In genomic region chr10:44306762-44307161, GRCh38 we compare ENCODE assay signal across 11 cellular contexts.
DNase-seq lines count a peak whose midpoint lies in the region; ATAC-seq and TF ChIP-seq lines count a peak whose summit lies in the region.
"Had no signal": no experiment of that assay in that cellular context is flagged by ENCODE, and none has a peak within 500 bp of the region (broad histone marks: within the 10 kb centered on the region; RNA-seq: fewer than 3 reads in every experiment).

No MANE protein-coding gene starts in this region.

- H3K27ac Mint-ChIP-seq in activated CD8-positive, alpha-beta T cell treated with anti-CD3 and anti-CD28 coated beads, Interleukin-2, amount 10 ng/mL, durations not matched to agents 7 days and 5 days, result no peak overlapping the region
- no peak overlapping the region for H3K27ac Mint-ChIP-seq in neural crest cell (ENCODE audit: unreplicated experiment)

- POLR2A ChIA-PET in activated CD8-positive, alpha-beta T cell treated with anti-CD3 and anti-CD28 coated beads, Interleukin-2, amount 10 ng/mL, durations not matched to agents 7 days and 5 days (lab: Charles Lee), result no interaction called here

- TF ChIP-seq EP300 in transverse colon (IDR thresholded peaks at IDR 0.05; ENCODE audit: low read depth), result no peak

- peaks cover 9% of the 10 kb centered on the region for H3K27me3 Mint-ChIP-seq in activated CD8-positive, alpha-beta T cell treated with anti-CD3 and anti-CD28 coated beads, Interleukin-2, amount 10 ng/mL, durations not matched to agents 7 days and 5 days (ENCODE audit: low read depth)
- peaks cover 2% of the 10 kb centered on the region for H3K27me3 Mint-ChIP-seq in neural crest cell (ENCODE audit: low read depth)

- H3K4me3 Mint-ChIP-seq in activated CD8-positive, alpha-beta T cell treated with anti-CD3 and anti-CD28 coated beads, Interleukin-2, amount 10 ng/mL, durations not matched to agents 7 days and 5 days, result no peak overlapping the region
- no peak overlapping the region for H3K4me3 Mint-ChIP-seq in neural crest cell

- no peak overlapping the region for H3K27ac ChIP-seq in transverse colon

- H3K36me3 ChIP-seq in transverse colon, result no peaks in the 10 kb centered on the region
- H3K36me3 ChIP-seq: thoracic aorta had no signal

- WGBS in transverse colon (ENCODE audit: low coverage in 1 of 2), 2 donors, result 69% methylated on average over 2 of the region's 2 CpGs; no CpG with 5 or more reads in 1 of the 2 donors

- peaks cover 8% of the 10 kb centered on the region for H3K4me1 Mint-ChIP-seq in activated CD8-positive, alpha-beta T cell treated with anti-CD3 and anti-CD28 coated beads, Interleukin-2, amount 10 ng/mL, durations not matched to agents 7 days and 5 days (ENCODE audit: low read depth)
- H3K4me1 Mint-ChIP-seq in neural crest cell, result peaks cover 7% of the 10 kb centered on the region

- CTCF ChIA-PET in activated CD8-positive, alpha-beta T cell treated with anti-CD3 and anti-CD28 coated beads, Interleukin-2, amount 10 ng/mL, durations not matched to agents 7 days and 5 days (lab: Charles Lee), result no interaction called here

- no peak for ATAC-seq in activated CD8-positive, alpha-beta T cell treated with anti-CD3 and anti-CD28 coated beads, Interleukin-2, amount 10 ng/mL, durations not matched to agents 7 days and 5 days
- ATAC-seq in activated CD4-positive, CD25-positive, alpha-beta regulatory T cell treated with anti-CD3 and anti-CD28 coated beads, Interleukin-2, amount 50 U/mL, for 24 hours, result no peak

- in situ Hi-C loops in transverse colon (cut with MboI; ENCODE audit: low pct_ligation_motif_present in 1 of 4, low pct_unique_long_range_greater_than_20kb in 1 of 4, low sequenced_read_pairs in 3 of 4), result loop anchor here in 3 of 4 donors (25.0 kb wide), 2 partner anchors 556 to 619 kb away; no protein-coding TSS in a partner anchor

- intact Hi-C loops in transverse colon (cut with DNase I; ENCODE audit: low total_unique reads), result no loop called here

- H3K9me3 ChIP-seq in transverse colon, result no peaks in the 10 kb centered on the region
- H3K9me3 ChIP-seq: thoracic aorta had no signal

- no peaks in the 10 kb centered on the region for H3K27me3 ChIP-seq in transverse colon

- no peaks in the 10 kb centered on the region for H3K36me3 Mint-ChIP-seq in activated CD8-positive, alpha-beta T cell treated with anti-CD3 and anti-CD28 coated beads, Interleukin-2, amount 10 ng/mL, durations not matched to agents 7 days and 5 days (ENCODE audit: low read depth)
- H3K36me3 Mint-ChIP-seq in neural crest cell (ENCODE audit: low read depth), result no peaks in the 10 kb centered on the region

- peaks cover 4 to 10% (median 9%) of the 10 kb centered on the region in 4 donors for H3K4me1 ChIP-seq in transverse colon

- no peak for TF ChIP-seq POLR2A in transverse colon (IDR thresholded peaks at IDR 0.05)

- peak; percentile 22 for TF ChIP-seq CTCF in neural crest cell (conservative IDR thresholded peaks at IDR 0.05)
- TF ChIP-seq CTCF in transverse colon (IDR thresholded peaks at IDR 0.05), result peak in 2 of 5 experiments; percentile 4 to 13

- DNase-seq in EL (peak; percentile 18), neural crest cell (ENCODE audit: low read depth, low spot score) (no peak), AML-193 (lab: John Stamatoyannopoulos, UW) (no peak), transverse colon (no peak), C1 segment of cervical spinal cord (lab: John Stamatoyannopoulos, UW) (no peak)
- DNase-seq in Jurkat, Clone E6-1 (ENCODE audit: low read depth, low spot score), result peak; percentile 23
- peak; percentile 20 for DNase-seq in activated CD8-positive, alpha-beta T cell treated with anti-CD3 and anti-CD28 coated beads, Interleukin-2, amount 10 ng/mL, durations not matched to agents 7 days and 5 days
- DNase-seq: NCI-H774, nucleus accumbens had no signal

- H3K4me3 ChIP-seq in Jurkat, Clone E6-1 (ENCODE audit: low read length), result no peak overlapping the region
- H3K4me3 ChIP-seq in transverse colon, result no peak overlapping the region
- H3K4me3 ChIP-seq: thoracic aorta had no signal

- H3K9me3 Mint-ChIP-seq in activated CD8-positive, alpha-beta T cell treated with anti-CD3 and anti-CD28 coated beads, Interleukin-2, amount 10 ng/mL, durations not matched to agents 7 days and 5 days (ENCODE audit: insufficient read depth), result no peaks in the 10 kb centered on the region
- peaks cover 12% of the 10 kb centered on the region for H3K9me3 Mint-ChIP-seq in neural crest cell

Comparison
In these comparisons a context has a peak if more than half of its experiments do, and no peak if none do; other contexts are left out.
1. DNase-seq: peak in EL (single experiment), Jurkat, Clone E6-1 (single experiment) and activated CD8-positive, alpha-beta T cell treated with anti-CD3 and anti-CD28 coated beads, Interleukin-2, amount 10 ng/mL, durations not matched to agents 7 days and 5 days (single experiment); none in neural crest cell (single experiment), AML-193 (0 of 2), transverse colon (single experiment) and C1 segment of cervical spinal cord (0 of 14).